Comparison of ENCODE assay signal across 8 cellular contexts in genomic region chr6:123458218-123458617, GRCh38.
"Had no signal": no experiment of that assay in that cellular context is flagged by ENCODE, and none has a peak within 500 bp of the region (broad histone marks: within the 10 kb centered on the region; RNA-seq: fewer than 3 reads in every experiment).

No MANE protein-coding gene starts in this region.

- H3K4me3 ChIP-seq: GM12878 had no signal

- DNase-seq: GDM1, GF-D8 had no signal

- FAIRE-seq: G401.6, GM12878, GM12891, GM12892, GM18507, GM19239 had no signal

- ATAC-seq: GM12878 had no signal
